1 cellular context compared by ENCODE assay signal in genomic region chr7:132084776-132085388, GRCh38.
TF ChIP-seq lines count a peak whose summit lies in the region.

No MANE protein-coding gene starts in this region.

TF ChIP-seq in K562, 482 proteins besides CTCF, POLR2A, EP300 and RAD21 (continued from another document):
- no peak for TF ChIP-seq PRDM10 (IDR thresholded peaks at IDR 0.05; ENCODE audit: partially characterized antibody)
- TF ChIP-seq ELF4 (CRISPR knock-in tag; IDR thresholded peaks at IDR 0.05), result no peak
- TF ChIP-seq ZNF57 (CRISPR knock-in tag; IDR thresholded peaks at IDR 0.05), result no peak
- TF ChIP-seq ZNF274 (IDR thresholded peaks at IDR 0.05; ENCODE audit: borderline replicate concordance, low read depth, low read length), result no peak
- peak; percentile 83 for TF ChIP-seq CEBPB (tag; IDR thresholded peaks at IDR 0.05)
- peak; percentile 98 for TF ChIP-seq PKNOX1 (IDR thresholded peaks at IDR 0.05)
- TF ChIP-seq NR2C1 (IDR thresholded peaks at IDR 0.05), result peak; percentile 58
- peak; percentile 62; the same call in 1 of the 2 replicates for TF ChIP-seq NR2C1 (tag; IDR thresholded peaks at IDR 0.05)
- no peak for TF ChIP-seq E2F8 (IDR thresholded peaks at IDR 0.05; ENCODE audit: low read depth, partially characterized antibody)
- peak; percentile 74 for TF ChIP-seq PBX2 (CRISPR knock-in tag; IDR thresholded peaks at IDR 0.05; ENCODE audit: low read depth)
- peak; percentile 88 for TF ChIP-seq PBX2 (tag; conservative IDR thresholded peaks at IDR 0.05; ENCODE audit: low read depth)
- no peak for TF ChIP-seq TOE1 (IDR thresholded peaks at IDR 0.05; ENCODE audit: borderline replicate concordance)
- TF ChIP-seq TOE1 (CRISPR knock-in tag; IDR thresholded peaks at IDR 0.05; ENCODE audit: borderline replicate concordance, low read depth), result no peak
- no peak for TF ChIP-seq CREB3 (tag; conservative IDR thresholded peaks at IDR 0.05; ENCODE audit: low read depth)
- no peak for TF ChIP-seq COPS2 (conservative IDR thresholded peaks at IDR 0.05)
- peak; percentile 52 for TF ChIP-seq RBM25 (IDR thresholded peaks at IDR 0.05; ENCODE audit: low read depth, low read length, severe bottlenecking)
- TF ChIP-seq SAP30 (IDR thresholded peaks at IDR 0.05; ENCODE audit: borderline replicate concordance, insufficient read depth, low read depth, low read length, poor library complexity, severe bottlenecking), result no peak
- TF ChIP-seq STAT5A (IDR thresholded peaks at IDR 0.05; ENCODE audit: borderline replicate concordance, low read length), result no peak
